Comparison of ENCODE assay signal across 1 cellular context in the genomic region with DNA sequence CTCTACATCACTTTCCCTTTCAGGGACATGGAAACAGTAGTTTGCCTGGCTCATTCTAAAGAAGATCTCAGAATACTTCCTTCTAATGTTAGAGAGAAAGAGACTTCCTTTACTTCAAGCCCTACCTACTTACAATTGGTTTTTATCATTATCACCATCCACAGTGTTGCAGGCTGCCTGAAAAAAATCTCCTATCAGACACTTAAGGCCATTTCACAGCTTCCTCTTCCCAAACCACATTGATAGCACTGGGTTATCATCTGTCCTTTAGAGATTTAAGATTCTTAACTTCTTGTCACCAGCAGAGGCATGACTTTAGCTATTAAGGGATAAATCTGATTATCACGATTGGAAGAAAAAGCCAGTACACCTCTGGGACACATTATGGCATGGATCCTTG.
TF ChIP-seq lines count a peak whose summit lies in the region.

No MANE protein-coding gene starts in this region.

TF ChIP-seq in WTC11, 78 proteins besides CTCF, POLR2A, EP300 and RAD21 (continued from another document):
- TF ChIP-seq, protein P1, sequence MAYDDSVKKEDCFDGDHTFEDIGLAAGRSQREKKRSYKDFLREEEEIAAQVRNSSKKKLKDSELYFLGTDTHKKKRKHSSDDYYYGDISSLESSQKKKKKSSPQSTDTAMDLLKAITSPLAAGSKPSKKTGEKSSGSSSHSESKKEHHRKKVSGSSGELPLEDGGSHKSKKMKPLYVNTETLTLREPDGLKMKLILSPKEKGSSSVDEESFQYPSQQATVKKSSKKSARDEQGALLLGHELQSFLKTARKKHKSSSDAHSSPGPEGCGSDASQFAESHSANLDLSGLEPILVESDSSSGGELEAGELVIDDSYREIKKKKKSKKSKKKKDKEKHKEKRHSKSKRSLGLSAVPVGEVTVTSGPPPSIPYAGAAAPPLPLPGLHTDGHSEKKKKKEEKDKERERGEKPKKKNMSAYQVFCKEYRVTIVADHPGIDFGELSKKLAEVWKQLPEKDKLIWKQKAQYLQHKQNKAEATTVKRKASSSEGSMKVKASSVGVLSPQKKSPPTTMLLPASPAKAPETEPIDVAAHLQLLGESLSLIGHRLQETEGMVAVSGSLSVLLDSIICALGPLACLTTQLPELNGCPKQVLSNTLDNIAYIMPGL (CRISPR knock-in tag; IDR thresholded peaks at IDR 0.05): no peak
- no peak for TF ChIP-seq CREM (CRISPR knock-in tag; IDR thresholded peaks at IDR 0.05)
- TF ChIP-seq, protein P2, sequence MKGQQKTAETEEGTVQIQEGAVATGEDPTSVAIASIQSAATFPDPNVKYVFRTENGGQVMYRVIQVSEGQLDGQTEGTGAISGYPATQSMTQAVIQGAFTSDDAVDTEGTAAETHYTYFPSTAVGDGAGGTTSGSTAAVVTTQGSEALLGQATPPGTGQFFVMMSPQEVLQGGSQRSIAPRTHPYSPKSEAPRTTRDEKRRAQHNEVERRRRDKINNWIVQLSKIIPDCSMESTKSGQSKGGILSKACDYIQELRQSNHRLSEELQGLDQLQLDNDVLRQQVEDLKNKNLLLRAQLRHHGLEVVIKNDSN (CRISPR knock-in tag; IDR thresholded peaks at IDR 0.05): no peak
- TF ChIP-seq FOXK1 (CRISPR knock-in tag; IDR thresholded peaks at IDR 0.05): no peak
- no peak for TF ChIP-seq RORB (CRISPR knock-in tag; IDR thresholded peaks at IDR 0.05)
- TF ChIP-seq MYBL2 (CRISPR knock-in tag; IDR thresholded peaks at IDR 0.05): no peak
- TF ChIP-seq EMX1 (CRISPR knock-in tag; IDR thresholded peaks at IDR 0.05): no peak
- no peak for TF ChIP-seq CBFB (CRISPR knock-in tag; IDR thresholded peaks at IDR 0.05; ENCODE audit: low read depth)
- TF ChIP-seq, protein P3, sequence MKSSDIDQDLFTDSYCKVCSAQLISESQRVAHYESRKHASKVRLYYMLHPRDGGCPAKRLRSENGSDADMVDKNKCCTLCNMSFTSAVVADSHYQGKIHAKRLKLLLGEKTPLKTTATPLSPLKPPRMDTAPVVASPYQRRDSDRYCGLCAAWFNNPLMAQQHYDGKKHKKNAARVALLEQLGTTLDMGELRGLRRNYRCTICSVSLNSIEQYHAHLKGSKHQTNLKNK (CRISPR knock-in tag; IDR thresholded peaks at IDR 0.05): no peak
- TF ChIP-seq, protein P4, sequence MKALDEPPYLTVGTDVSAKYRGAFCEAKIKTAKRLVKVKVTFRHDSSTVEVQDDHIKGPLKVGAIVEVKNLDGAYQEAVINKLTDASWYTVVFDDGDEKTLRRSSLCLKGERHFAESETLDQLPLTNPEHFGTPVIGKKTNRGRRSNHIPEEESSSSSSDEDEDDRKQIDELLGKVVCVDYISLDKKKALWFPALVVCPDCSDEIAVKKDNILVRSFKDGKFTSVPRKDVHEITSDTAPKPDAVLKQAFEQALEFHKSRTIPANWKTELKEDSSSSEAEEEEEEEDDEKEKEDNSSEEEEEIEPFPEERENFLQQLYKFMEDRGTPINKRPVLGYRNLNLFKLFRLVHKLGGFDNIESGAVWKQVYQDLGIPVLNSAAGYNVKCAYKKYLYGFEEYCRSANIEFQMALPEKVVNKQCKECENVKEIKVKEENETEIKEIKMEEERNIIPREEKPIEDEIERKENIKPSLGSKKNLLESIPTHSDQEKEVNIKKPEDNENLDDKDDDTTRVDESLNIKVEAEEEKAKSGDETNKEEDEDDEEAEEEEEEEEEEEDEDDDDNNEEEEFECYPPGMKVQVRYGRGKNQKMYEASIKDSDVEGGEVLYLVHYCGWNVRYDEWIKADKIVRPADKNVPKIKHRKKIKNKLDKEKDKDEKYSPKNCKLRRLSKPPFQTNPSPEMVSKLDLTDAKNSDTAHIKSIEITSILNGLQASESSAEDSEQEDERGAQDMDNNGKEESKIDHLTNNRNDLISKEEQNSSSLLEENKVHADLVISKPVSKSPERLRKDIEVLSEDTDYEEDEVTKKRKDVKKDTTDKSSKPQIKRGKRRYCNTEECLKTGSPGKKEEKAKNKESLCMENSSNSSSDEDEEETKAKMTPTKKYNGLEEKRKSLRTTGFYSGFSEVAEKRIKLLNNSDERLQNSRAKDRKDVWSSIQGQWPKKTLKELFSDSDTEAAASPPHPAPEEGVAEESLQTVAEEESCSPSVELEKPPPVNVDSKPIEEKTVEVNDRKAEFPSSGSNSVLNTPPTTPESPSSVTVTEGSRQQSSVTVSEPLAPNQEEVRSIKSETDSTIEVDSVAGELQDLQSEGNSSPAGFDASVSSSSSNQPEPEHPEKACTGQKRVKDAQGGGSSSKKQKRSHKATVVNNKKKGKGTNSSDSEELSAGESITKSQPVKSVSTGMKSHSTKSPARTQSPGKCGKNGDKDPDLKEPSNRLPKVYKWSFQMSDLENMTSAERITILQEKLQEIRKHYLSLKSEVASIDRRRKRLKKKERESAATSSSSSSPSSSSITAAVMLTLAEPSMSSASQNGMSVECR (CRISPR knock-in tag; IDR thresholded peaks at IDR 0.05; ENCODE audit: borderline replicate concordance): no peak
- TF ChIP-seq, protein P5, sequence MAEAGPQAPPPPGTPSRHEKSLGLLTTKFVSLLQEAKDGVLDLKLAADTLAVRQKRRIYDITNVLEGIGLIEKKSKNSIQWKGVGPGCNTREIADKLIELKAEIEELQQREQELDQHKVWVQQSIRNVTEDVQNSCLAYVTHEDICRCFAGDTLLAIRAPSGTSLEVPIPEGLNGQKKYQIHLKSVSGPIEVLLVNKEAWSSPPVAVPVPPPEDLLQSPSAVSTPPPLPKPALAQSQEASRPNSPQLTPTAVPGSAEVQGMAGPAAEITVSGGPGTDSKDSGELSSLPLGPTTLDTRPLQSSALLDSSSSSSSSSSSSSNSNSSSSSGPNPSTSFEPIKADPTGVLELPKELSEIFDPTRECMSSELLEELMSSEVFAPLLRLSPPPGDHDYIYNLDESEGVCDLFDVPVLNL (CRISPR knock-in tag; IDR thresholded peaks at IDR 0.05; ENCODE audit: borderline replicate concordance, low read depth): no peak
- TF ChIP-seq SOX15 (CRISPR knock-in tag; IDR thresholded peaks at IDR 0.05): no peak
